In genomic region chr1:179121159-179121938, GRCh38 we compare ENCODE assay signal across 1 cellular context.
TF ChIP-seq lines count a peak whose summit lies in the region.

No MANE protein-coding gene starts in this region.

TF ChIP-seq in K562, 482 proteins besides CTCF, POLR2A, EP300 and RAD21 (continued from another document):
- no peak for TF ChIP-seq FOXO4 (CRISPR knock-in tag; IDR thresholded peaks at IDR 0.05)
- no peak for TF ChIP-seq ZNF785 (CRISPR knock-in tag; IDR thresholded peaks at IDR 0.05)
- TF ChIP-seq, protein P1, sequence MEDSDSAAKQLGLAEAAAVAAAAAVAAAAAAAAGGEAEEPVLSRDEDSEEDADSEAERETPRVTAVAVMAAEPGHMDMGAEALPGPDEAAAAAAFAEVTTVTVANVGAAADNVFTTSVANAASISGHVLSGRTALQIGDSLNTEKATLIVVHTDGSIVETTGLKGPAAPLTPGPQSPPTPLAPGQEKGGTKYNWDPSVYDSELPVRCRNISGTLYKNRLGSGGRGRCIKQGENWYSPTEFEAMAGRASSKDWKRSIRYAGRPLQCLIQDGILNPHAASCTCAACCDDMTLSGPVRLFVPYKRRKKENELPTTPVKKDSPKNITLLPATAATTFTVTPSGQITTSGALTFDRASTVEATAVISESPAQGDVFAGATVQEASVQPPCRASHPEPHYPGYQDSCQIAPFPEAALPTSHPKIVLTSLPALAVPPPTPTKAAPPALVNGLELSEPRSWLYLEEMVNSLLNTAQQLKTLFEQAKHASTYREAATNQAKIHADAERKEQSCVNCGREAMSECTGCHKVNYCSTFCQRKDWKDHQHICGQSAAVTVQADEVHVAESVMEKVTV (CRISPR knock-in tag; IDR thresholded peaks at IDR 0.05): 0 out of 2 replicates have a peak, but pooled peaks have one; percentile 45
- no peak for TF ChIP-seq ZNF740 (CRISPR knock-in tag; IDR thresholded peaks at IDR 0.05)
- TF ChIP-seq ZNF740 (tag; IDR thresholded peaks at IDR 0.05): no peak
- 0 out of 2 replicates have a peak, but pooled peaks have one; percentile 10 for TF ChIP-seq C11orf30 (IDR thresholded peaks at IDR 0.05; ENCODE audit: low read depth)
- TF ChIP-seq, protein P2, sequence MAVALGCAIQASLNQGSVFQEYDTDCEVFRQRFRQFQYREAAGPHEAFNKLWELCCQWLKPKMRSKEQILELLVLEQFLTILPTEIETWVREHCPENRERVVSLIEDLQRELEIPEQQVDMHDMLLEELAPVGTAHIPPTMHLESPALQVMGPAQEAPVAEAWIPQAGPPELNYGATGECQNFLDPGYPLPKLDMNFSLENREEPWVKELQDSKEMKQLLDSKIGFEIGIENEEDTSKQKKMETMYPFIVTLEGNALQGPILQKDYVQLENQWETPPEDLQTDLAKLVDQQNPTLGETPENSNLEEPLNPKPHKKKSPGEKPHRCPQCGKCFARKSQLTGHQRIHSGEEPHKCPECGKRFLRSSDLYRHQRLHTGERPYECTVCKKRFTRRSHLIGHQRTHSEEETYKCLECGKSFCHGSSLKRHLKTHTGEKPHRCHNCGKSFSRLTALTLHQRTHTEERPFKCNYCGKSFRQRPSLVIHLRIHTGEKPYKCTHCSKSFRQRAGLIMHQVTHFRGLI (CRISPR knock-in tag; IDR thresholded peaks at IDR 0.05): no peak
- peak; percentile 58 for TF ChIP-seq SMC3 (conservative IDR thresholded peaks at IDR 0.05; ENCODE audit: insufficient read depth, low read depth, low read length)
- TF ChIP-seq SUPT5H (IDR thresholded peaks at IDR 0.05): no peak
- no peak for TF ChIP-seq TAF15 (IDR thresholded peaks at IDR 0.05; ENCODE audit: low read depth, low read length)
- TF ChIP-seq ZBTB33 (CRISPR knock-in tag; IDR thresholded peaks at IDR 0.05): 0 out of 2 replicates have a peak, but pooled peaks have one; percentile 5
- TF ChIP-seq CC2D1A (IDR thresholded peaks at IDR 0.05): peak; percentile 43; the same call in 1 of the 2 replicates
- TF ChIP-seq GABPB1 (CRISPR knock-in tag; IDR thresholded peaks at IDR 0.05): no peak
- TF ChIP-seq HDAC3 (IDR thresholded peaks at IDR 0.05; ENCODE audit: borderline replicate concordance, partially characterized antibody): no peak
- TF ChIP-seq LCOR (CRISPR knock-in tag; IDR thresholded peaks at IDR 0.05): no peak
- no peak for TF ChIP-seq CREB1 (IDR thresholded peaks at IDR 0.05)
- TF ChIP-seq CREB1 (CRISPR knock-in tag; IDR thresholded peaks at IDR 0.05): no peak
- TF ChIP-seq, protein P3, sequence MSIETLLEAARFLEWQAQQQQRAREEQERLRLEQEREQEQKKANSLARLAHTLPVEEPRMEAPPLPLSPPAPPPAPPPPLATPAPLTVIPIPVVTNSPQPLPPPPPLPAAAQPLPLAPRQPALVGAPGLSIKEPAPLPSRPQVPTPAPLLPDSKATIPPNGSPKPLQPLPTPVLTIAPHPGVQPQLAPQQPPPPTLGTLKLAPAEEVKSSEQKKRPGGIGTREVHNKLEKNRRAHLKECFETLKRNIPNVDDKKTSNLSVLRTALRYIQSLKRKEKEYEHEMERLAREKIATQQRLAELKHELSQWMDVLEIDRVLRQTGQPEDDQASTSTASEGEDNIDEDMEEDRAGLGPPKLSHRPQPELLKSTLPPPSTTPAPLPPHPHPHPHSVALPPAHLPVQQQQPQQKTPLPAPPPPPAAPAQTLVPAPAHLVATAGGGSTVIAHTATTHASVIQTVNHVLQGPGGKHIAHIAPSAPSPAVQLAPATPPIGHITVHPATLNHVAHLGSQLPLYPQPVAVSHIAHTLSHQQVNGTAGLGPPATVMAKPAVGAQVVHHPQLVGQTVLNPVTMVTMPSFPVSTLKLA (conservative IDR thresholded peaks at IDR 0.05): no peak
